Comparison of ENCODE assay signal across 1 cellular context in the genomic region with DNA sequence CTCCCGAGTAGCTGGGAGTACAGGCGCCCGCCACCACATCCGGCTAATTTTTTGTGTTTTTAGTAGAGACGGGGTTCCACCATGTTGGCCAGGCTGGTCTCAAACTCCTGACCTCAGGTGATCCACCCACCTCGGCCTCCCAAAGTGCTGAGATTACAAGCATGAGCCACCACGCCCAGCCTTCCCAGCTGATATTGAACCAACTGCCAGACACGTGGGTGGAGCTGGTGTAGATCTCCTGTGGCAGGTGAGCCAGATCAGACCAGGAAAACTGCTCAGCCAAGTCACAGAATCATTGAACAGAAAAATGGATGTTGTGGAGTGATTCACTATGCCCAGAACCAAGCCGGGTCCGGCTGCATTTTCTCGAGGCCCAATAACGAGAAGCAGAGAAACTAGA. TPM values are rescaled to one million over a fixed set of nuclear protein-coding genes. Genes with fewer than 3 reads are reported as not detected.
"Had no signal": no experiment of that assay in that cellular context is flagged by ENCODE, and none has a peak within 500 bp of the region (broad histone marks: within the 10 kb centered on the region; RNA-seq: fewer than 3 reads in every experiment).

No MANE protein-coding gene starts in this region.

RNA-seq across cellular contexts. Expression of gene OASL, which starts 8.4 kb away (rescaled TPM):
- total RNA-seq: SJSA1 had no signal
